ENCODE assay signal across 6 cellular contexts in the genomic region with DNA sequence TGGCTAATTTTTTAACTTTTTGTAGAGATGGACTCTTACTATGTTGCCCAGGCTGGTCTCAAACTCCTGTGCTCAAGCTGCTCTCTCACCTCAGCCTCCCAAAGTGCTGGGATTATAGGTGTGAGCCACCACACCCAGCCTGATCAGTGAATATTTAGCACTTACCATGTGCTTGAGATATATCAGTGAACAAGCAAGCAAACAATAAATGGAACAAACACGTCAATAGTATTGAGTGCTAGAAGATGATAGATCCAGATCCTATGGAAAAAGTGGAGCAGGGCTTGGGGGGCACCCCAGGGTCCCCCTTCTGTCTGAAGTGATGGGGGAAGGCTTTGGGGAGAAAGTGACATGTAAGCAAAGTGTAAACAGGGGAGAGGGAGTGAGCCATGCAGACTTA.
"Had no signal": no experiment of that assay in that cellular context is flagged by ENCODE, and none has a peak within 500 bp of the region (broad histone marks: within the 10 kb centered on the region; RNA-seq: fewer than 3 reads in every experiment).

No MANE protein-coding gene starts in this region.

- DNase-seq: GM23248, GOT3, H9, HCEC 1CT, IMR-90 had no signal

- H3K27ac ChIP-seq: GM23248 had no signal

- H3K4me3 Mint-ChIP-seq: H9 had no signal

- H3K4me3 ChIP-seq: GM23248, K562 had no signal

- H3K9me3 Mint-ChIP-seq: H9 had no signal
